ENCODE assay signal across 1 cellular context in the genomic region with DNA sequence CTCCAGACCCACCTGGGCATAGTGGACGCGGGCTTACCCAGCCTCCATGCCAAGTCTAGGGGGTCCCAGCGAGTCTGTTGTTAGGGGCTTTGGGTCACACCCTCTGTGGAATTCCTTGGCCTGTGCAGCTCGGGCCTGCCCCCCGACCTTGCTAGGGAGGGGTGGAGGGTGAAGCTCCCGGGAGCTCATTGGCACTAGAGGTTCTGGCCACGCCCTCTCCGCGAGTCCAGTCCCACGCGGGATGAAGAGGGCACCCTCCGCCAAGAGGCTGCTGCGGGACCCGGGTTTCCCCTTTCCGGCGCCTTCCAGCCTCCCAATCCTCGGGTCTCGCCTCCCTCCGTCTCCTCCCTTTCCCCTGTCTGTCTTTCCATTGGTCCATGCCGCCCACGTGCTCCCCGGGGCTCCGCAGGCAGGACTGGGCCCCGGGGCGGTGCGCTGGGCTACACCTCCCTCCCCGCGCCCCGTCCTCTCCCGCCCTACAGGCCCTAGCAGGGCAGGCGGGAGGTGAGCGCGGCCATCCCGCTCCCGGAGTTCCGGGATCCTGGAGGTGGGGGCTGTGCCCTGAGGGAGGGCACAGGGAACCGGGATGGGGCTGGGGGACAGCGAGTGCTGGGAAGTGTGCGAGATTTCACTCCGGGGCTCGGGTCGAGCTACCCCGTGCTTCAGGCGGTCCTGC.
TF ChIP-seq lines count a peak whose summit lies in the region.

No MANE protein-coding gene starts in this region.

TF ChIP-seq in H1, 55 proteins besides CTCF, POLR2A, EP300 and RAD21:
- TF ChIP-seq, protein P1, sequence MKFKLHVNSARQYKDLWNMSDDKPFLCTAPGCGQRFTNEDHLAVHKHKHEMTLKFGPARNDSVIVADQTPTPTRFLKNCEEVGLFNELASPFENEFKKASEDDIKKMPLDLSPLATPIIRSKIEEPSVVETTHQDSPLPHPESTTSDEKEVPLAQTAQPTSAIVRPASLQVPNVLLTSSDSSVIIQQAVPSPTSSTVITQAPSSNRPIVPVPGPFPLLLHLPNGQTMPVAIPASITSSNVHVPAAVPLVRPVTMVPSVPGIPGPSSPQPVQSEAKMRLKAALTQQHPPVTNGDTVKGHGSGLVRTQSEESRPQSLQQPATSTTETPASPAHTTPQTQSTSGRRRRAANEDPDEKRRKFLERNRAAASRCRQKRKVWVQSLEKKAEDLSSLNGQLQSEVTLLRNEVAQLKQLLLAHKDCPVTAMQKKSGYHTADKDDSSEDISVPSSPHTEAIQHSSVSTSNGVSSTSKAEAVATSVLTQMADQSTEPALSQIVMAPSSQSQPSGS (IDR thresholded peaks at IDR 0.05; ENCODE audit: low read length): no peak
- TF ChIP-seq KDM4A (IDR thresholded peaks at IDR 0.05; ENCODE audit: low read depth, low read length, severe bottlenecking) (peak; percentile 32), BCL11A (IDR thresholded peaks at IDR 0.05; ENCODE audit: low read depth in 2 of 2, low read length in 2 of 2) (no peak), NRF1 (IDR thresholded peaks at IDR 0.05; ENCODE audit: low read depth, low read length) (no peak), PHF8 (conservative IDR thresholded peaks at IDR 0.05; ENCODE audit: low read depth, low read length) (peak; percentile 53), CBX5 (IDR thresholded peaks at IDR 0.05; ENCODE audit: low read depth, low read length) (no peak), MAFK (IDR thresholded peaks at IDR 0.05; ENCODE audit: low read depth, low read length) (no peak), POU5F1 (IDR thresholded peaks at IDR 0.05; ENCODE audit: low read depth, low read length) (no peak), TAF7 (optimal IDR thresholded peaks at IDR 0.05; ENCODE audit: borderline replicate concordance, low read depth, low read length) (peak; percentile 39), RFX5 (IDR thresholded peaks at IDR 0.05; ENCODE audit: borderline replicate concordance, low read depth, low read length) (no peak), YY1 (IDR thresholded peaks at IDR 0.05; ENCODE audit: low read depth, low read length) (peak; percentile 41; the same call in 1 of the 2 replicates), SIX5 (IDR thresholded peaks at IDR 0.05; ENCODE audit: low read depth, low read length) (no peak), SP2 (IDR thresholded peaks at IDR 0.05; ENCODE audit: low read length) (no peak), HDAC2 (IDR thresholded peaks at IDR 0.05; ENCODE audit: borderline replicate concordance in 1 of 2, low read depth in 2 of 2, low read length in 2 of 2) (no peak; a peak in 2 of 4 replicates), HDAC6 (IDR thresholded peaks at IDR 0.05; ENCODE audit: low read depth, low read length) (no peak), SIN3A (conservative IDR thresholded peaks at IDR 0.05 in 1 of 2, IDR thresholded peaks at IDR 0.05 in 1 of 2; ENCODE audit: low read depth in 1 of 2, low read length in 2 of 2) (peak in 1 of 2 experiments; percentile 80; a peak in 2 of 4 replicates), ASH2L (IDR thresholded peaks at IDR 0.05; ENCODE audit: low read length) (peak; percentile 76), CHD2 (IDR thresholded peaks at IDR 0.05; ENCODE audit: low read length) (peak; percentile 65), CBX8 (IDR thresholded peaks at IDR 0.05; ENCODE audit: borderline replicate concordance, low read depth, low read length) (no peak), RXRA (IDR thresholded peaks at IDR 0.05; ENCODE audit: insufficient read depth, low read depth, low read length) (no peak), POLR2AphosphoS5 (IDR thresholded peaks at IDR 0.05; ENCODE audit: low read depth, low read length) (no peak), CHD1 (IDR thresholded peaks at IDR 0.05; ENCODE audit: low read depth, low read length) (no peak), FOSL1 (IDR thresholded peaks at IDR 0.05; ENCODE audit: insufficient read depth, low read depth, low read length) (no peak), SP4 (IDR thresholded peaks at IDR 0.05; ENCODE audit: low read length) (0 out of 2 replicates have a peak, but pooled peaks have one; percentile 4), BACH1 (IDR thresholded peaks at IDR 0.05; ENCODE audit: low read length) (0 out of 2 replicates have a peak, but pooled peaks have one; percentile 31), SP1 (IDR thresholded peaks at IDR 0.05; ENCODE audit: low read depth, low read length) (0 out of 2 replicates have a peak, but pooled peaks have one; percentile 6), ZNF274 (IDR thresholded peaks at IDR 0.05; ENCODE audit: borderline replicate concordance, extremely low read depth, low read length) (no peak), GABPA (IDR thresholded peaks at IDR 0.05; ENCODE audit: borderline replicate concordance, insufficient read depth, low read length) (no peak), TCF12 (IDR thresholded peaks at IDR 0.05; ENCODE audit: low read depth, low read length) (no peak), TEAD4 (IDR thresholded peaks at IDR 0.05; ENCODE audit: low read depth, low read length) (no peak), BRCA1 (IDR thresholded peaks at IDR 0.05; ENCODE audit: low read depth, low read length) (no peak), SRF (IDR thresholded peaks at IDR 0.05; ENCODE audit: low read depth, low read length) (no peak), CREB1 (IDR thresholded peaks at IDR 0.05) (no peak; the same call in 1 of the 2 replicates), CEBPB (IDR thresholded peaks at IDR 0.05; ENCODE audit: low read depth, low read length) (no peak), RNF2 (IDR thresholded peaks at IDR 0.05; ENCODE audit: borderline replicate concordance, low read depth, low read length, missing control alignments, poor library complexity, severe bottlenecking) (no peak), JUN (IDR thresholded peaks at IDR 0.05; ENCODE audit: low read depth, low read length) (no peak), EZH2 (IDR thresholded peaks at IDR 0.05; ENCODE audit: low read depth, low read length, severe bottlenecking) (no peak), EGR1 (IDR thresholded peaks at IDR 0.05; ENCODE audit: borderline replicate concordance, low read depth, low read length) (peak; percentile 74; the same call in 1 of the 2 replicates), JUND (IDR thresholded peaks at IDR 0.05; ENCODE audit: low read length) (no peak), SUZ12 (IDR thresholded peaks at IDR 0.05; ENCODE audit: low read length) (peak; percentile 41; the same call in 1 of the 2 replicates), SAP30 (IDR thresholded peaks at IDR 0.05; ENCODE audit: insufficient read depth, insufficient replicate concordance, low read length) (no peak), TBP (IDR thresholded peaks at IDR 0.05; ENCODE audit: low read depth, low read length) (no peak), RBBP5 (IDR thresholded peaks at IDR 0.05; ENCODE audit: borderline replicate concordance, low read depth, low read length) (peak; percentile 64; the same call in 1 of the 2 replicates), GTF2F1 (IDR thresholded peaks at IDR 0.05; ENCODE audit: borderline replicate concordance, low read depth, low read length) (no peak), NANOG (IDR thresholded peaks at IDR 0.05; ENCODE audit: insufficient read depth, low read depth, low read length, poor library complexity, severe bottlenecking) (no peak), KDM1A (IDR thresholded peaks at IDR 0.05; ENCODE audit: borderline replicate concordance, low read length) (no peak), SIRT6 (IDR thresholded peaks at IDR 0.05; ENCODE audit: low read length) (no peak), TAF1 (IDR thresholded peaks at IDR 0.05; ENCODE audit: low read depth, low read length) (peak; percentile 56), CTBP2 (IDR thresholded peaks at IDR 0.05; ENCODE audit: borderline replicate concordance, insufficient read depth, insufficient read length, low read length) (no peak), KDM5A (IDR thresholded peaks at IDR 0.05; ENCODE audit: low read length) (no peak)
- TF ChIP-seq, protein P2, sequence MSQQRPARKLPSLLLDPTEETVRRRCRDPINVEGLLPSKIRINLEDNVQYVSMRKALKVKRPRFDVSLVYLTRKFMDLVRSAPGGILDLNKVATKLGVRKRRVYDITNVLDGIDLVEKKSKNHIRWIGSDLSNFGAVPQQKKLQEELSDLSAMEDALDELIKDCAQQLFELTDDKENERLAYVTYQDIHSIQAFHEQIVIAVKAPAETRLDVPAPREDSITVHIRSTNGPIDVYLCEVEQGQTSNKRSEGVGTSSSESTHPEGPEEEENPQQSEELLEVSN (IDR thresholded peaks at IDR 0.05): no peak
- TF ChIP-seq, protein P3, sequence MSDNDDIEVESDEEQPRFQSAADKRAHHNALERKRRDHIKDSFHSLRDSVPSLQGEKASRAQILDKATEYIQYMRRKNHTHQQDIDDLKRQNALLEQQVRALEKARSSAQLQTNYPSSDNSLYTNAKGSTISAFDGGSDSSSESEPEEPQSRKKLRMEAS (IDR thresholded peaks at IDR 0.05): peak; percentile 78
- TF ChIP-seq, protein P4, sequence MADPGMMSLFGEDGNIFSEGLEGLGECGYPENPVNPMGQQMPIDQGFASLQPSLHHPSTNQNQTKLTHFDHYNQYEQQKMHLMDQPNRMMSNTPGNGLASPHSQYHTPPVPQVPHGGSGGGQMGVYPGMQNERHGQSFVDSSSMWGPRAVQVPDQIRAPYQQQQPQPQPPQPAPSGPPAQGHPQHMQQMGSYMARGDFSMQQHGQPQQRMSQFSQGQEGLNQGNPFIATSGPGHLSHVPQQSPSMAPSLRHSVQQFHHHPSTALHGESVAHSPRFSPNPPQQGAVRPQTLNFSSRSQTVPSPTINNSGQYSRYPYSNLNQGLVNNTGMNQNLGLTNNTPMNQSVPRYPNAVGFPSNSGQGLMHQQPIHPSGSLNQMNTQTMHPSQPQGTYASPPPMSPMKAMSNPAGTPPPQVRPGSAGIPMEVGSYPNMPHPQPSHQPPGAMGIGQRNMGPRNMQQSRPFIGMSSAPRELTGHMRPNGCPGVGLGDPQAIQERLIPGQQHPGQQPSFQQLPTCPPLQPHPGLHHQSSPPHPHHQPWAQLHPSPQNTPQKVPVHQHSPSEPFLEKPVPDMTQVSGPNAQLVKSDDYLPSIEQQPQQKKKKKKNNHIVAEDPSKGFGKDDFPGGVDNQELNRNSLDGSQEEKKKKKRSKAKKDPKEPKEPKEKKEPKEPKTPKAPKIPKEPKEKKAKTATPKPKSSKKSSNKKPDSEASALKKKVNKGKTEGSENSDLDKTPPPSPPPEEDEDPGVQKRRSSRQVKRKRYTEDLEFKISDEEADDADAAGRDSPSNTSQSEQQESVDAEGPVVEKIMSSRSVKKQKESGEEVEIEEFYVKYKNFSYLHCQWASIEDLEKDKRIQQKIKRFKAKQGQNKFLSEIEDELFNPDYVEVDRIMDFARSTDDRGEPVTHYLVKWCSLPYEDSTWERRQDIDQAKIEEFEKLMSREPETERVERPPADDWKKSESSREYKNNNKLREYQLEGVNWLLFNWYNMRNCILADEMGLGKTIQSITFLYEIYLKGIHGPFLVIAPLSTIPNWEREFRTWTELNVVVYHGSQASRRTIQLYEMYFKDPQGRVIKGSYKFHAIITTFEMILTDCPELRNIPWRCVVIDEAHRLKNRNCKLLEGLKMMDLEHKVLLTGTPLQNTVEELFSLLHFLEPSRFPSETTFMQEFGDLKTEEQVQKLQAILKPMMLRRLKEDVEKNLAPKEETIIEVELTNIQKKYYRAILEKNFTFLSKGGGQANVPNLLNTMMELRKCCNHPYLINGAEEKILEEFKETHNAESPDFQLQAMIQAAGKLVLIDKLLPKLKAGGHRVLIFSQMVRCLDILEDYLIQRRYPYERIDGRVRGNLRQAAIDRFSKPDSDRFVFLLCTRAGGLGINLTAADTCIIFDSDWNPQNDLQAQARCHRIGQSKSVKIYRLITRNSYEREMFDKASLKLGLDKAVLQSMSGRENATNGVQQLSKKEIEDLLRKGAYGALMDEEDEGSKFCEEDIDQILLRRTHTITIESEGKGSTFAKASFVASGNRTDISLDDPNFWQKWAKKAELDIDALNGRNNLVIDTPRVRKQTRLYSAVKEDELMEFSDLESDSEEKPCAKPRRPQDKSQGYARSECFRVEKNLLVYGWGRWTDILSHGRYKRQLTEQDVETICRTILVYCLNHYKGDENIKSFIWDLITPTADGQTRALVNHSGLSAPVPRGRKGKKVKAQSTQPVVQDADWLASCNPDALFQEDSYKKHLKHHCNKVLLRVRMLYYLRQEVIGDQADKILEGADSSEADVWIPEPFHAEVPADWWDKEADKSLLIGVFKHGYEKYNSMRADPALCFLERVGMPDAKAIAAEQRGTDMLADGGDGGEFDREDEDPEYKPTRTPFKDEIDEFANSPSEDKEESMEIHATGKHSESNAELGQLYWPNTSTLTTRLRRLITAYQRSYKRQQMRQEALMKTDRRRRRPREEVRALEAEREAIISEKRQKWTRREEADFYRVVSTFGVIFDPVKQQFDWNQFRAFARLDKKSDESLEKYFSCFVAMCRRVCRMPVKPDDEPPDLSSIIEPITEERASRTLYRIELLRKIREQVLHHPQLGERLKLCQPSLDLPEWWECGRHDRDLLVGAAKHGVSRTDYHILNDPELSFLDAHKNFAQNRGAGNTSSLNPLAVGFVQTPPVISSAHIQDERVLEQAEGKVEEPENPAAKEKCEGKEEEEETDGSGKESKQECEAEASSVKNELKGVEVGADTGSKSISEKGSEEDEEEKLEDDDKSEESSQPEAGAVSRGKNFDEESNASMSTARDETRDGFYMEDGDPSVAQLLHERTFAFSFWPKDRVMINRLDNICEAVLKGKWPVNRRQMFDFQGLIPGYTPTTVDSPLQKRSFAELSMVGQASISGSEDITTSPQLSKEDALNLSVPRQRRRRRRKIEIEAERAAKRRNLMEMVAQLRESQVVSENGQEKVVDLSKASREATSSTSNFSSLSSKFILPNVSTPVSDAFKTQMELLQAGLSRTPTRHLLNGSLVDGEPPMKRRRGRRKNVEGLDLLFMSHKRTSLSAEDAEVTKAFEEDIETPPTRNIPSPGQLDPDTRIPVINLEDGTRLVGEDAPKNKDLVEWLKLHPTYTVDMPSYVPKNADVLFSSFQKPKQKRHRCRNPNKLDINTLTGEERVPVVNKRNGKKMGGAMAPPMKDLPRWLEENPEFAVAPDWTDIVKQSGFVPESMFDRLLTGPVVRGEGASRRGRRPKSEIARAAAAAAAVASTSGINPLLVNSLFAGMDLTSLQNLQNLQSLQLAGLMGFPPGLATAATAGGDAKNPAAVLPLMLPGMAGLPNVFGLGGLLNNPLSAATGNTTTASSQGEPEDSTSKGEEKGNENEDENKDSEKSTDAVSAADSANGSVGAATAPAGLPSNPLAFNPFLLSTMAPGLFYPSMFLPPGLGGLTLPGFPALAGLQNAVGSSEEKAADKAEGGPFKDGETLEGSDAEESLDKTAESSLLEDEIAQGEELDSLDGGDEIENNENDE (IDR thresholded peaks at IDR 0.05; ENCODE audit: insufficient replicate concordance, low read length): no peak
- TF ChIP-seq, protein P5, sequence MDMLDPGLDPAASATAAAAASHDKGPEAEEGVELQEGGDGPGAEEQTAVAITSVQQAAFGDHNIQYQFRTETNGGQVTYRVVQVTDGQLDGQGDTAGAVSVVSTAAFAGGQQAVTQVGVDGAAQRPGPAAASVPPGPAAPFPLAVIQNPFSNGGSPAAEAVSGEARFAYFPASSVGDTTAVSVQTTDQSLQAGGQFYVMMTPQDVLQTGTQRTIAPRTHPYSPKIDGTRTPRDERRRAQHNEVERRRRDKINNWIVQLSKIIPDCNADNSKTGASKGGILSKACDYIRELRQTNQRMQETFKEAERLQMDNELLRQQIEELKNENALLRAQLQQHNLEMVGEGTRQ (IDR thresholded peaks at IDR 0.05; ENCODE audit: low read length): peak; percentile 97
- TF ChIP-seq, protein P6, sequence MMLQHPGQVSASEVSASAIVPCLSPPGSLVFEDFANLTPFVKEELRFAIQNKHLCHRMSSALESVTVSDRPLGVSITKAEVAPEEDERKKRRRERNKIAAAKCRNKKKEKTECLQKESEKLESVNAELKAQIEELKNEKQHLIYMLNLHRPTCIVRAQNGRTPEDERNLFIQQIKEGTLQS (IDR thresholded peaks at IDR 0.05; ENCODE audit: insufficient read depth, low read depth, low read length): peak; percentile 88
